Comparison of ENCODE assay signal across 8 cellular contexts in genomic region chr3:184154909-184155643, GRCh38. TPM values are rescaled to one million over a fixed set of nuclear protein-coding genes. Genes with fewer than 3 reads are reported as not detected.
DNase-seq lines count a peak whose midpoint lies in the region; ATAC-seq and TF ChIP-seq lines count a peak whose summit lies in the region.

DVL3 (plus strand) TSS chr3:184155377; CDS start chr3:184155636, 259 bp downstream.

- no peak within 1 kb of the TSS for H4K5ac ChIP-seq in mesendoderm (ENCODE audit: low read length)

- H3K27me3 ChIP-seq in BJ (ENCODE audit: control insufficient read depth, insufficient read depth, low read length) (no peaks in the 10 kb centered on the region), mesendoderm (ENCODE audit: insufficient read depth, low read length, poor library complexity) (no peaks in the 10 kb centered on the region), stomach (no peaks in the 10 kb centered on the region)

- H2BK15ac ChIP-seq in mesendoderm (replicated peaks; ENCODE audit: low read depth): no peak within 1 kb of the TSS

- H3K36me3 ChIP-seq in BJ (ENCODE audit: control insufficient read depth, insufficient read depth, low read length): no peaks in the 10 kb centered on the region
- no peaks in the 10 kb centered on the region for H3K36me3 ChIP-seq in mesendoderm (ENCODE audit: control insufficient read depth, insufficient read depth, low read length)
- H3K36me3 ChIP-seq in stomach: no peaks in the 10 kb centered on the region

- H3K27ac ChIP-seq in mesendoderm (ENCODE audit: low read depth, low read length) (peak within 1 kb of the TSS; percentile 96), stomach (peak within 1 kb of the TSS; percentile 78 to 95 (median 91))

- H3K56ac ChIP-seq in mesendoderm (ENCODE audit: low read length): peak within 1 kb of the TSS; percentile 99

- no peak within 1 kb of the TSS for H4K8ac ChIP-seq in mesendoderm (ENCODE audit: low read depth, low read length)

- H3K9ac ChIP-seq in mesendoderm (ENCODE audit: low read length): peak within 1 kb of the TSS; percentile 97

- no peak within 1 kb of the TSS for H2AK5ac ChIP-seq in mesendoderm (ENCODE audit: low read length)

- peak within 1 kb of the TSS; percentile 92 for H3K18ac ChIP-seq in mesendoderm (ENCODE audit: low read length)

- H3K9me3 ChIP-seq in stomach: no peaks in the 10 kb centered on the region

- no peak for TF ChIP-seq CTCF in BJ (IDR thresholded peaks at IDR 0.05; ENCODE audit: insufficient read depth, low read depth, low read length)
- no peak for TF ChIP-seq CTCF in stomach (IDR thresholded peaks at IDR 0.05)

- H3K23ac ChIP-seq in mesendoderm (ENCODE audit: low read length): peak within 1 kb of the TSS; percentile 29

- peaks cover 5% of the 10 kb centered on the region for H3K79me1 ChIP-seq in mesendoderm (ENCODE audit: low read length)

- peak within 1 kb of the TSS; percentile 80 for H2BK5ac ChIP-seq in mesendoderm (ENCODE audit: low read length)

- CTCF ChIA-PET in BJ (lab: Yijun Ruan, JAX): no interaction called here

- intact Hi-C loops in stomach (cut with DNase I; ENCODE audit: low total_unique reads): no loop called here

- peak within 1 kb of the TSS; percentile 74 for H3K4ac ChIP-seq in mesendoderm (ENCODE audit: low read depth, low read length)

- H3K4me1 ChIP-seq in mesendoderm (ENCODE audit: control insufficient read depth, low read depth, low read length): no peaks in the 10 kb centered on the region
- peaks cover 34 to 63% (median 50%) of the 10 kb centered on the region in 4 donors for H3K4me1 ChIP-seq in stomach

- TF ChIP-seq POLR2A in stomach (IDR thresholded peaks at IDR 0.05): no peak

- peak within 1 kb of the TSS; percentile 88 for H3K4me2 ChIP-seq in mesendoderm (ENCODE audit: low read length)

- no CpG with 5 or more reads among the region's 84 CpGs for WGBS in mesendoderm (ENCODE audit: extremely low coverage, insufficient coverage, low lambda C conversion rate)
- WGBS in stomach, 5 donors: 1 to 4% (median 2%) methylated on average over 23 to 84 of the region's 84 CpGs

- no peak for TF ChIP-seq EP300 in stomach (IDR thresholded peaks at IDR 0.05)

- no peak for DNase-seq in BJ (ENCODE audit: low read depth)
- DNase-seq in NCI-H446 treated with DMSO at 0.1 percent for 48 hours (lab: John Stamatoyannopoulos, UW): peak; percentile 35
- DNase-seq in activated CD8-positive, alpha-beta memory T cell treated with anti-CD3 and anti-CD28 coated beads, Interleukin-2, amount 50 U/mL, for 4 hours: peak; percentile 41
- peak; percentile 75 for DNase-seq in epidermal melanocyte (ENCODE audit: insufficient read length, low spot score)
- DNase-seq in mesendoderm: peak; percentile 77
- DNase-seq in stomach: peak; percentile 75

- H3K79me2 ChIP-seq in mesendoderm (ENCODE audit: control insufficient read depth, insufficient read depth, low read length): peaks cover 31% of the 10 kb centered on the region

- POLR2A ChIA-PET in BJ (lab: Charles Lee): no interaction called here

- ATAC-seq in GM18907 (IDR thresholded peaks at IDR 0.05; ENCODE audit: unreplicated experiment): peak; percentile 79
- ATAC-seq in HG03095 (IDR thresholded peaks at IDR 0.05; ENCODE audit: unreplicated experiment): peak; percentile 80

- peak within 1 kb of the TSS; percentile 90 for H3K4me3 ChIP-seq in BJ (ENCODE audit: low read depth, low read length)
- H3K4me3 ChIP-seq in mesendoderm (ENCODE audit: low read length): peak within 1 kb of the TSS; percentile 97
- peak within 1 kb of the TSS; percentile 61 to 95 (median 78) for H3K4me3 ChIP-seq in stomach

- H2BK120ac ChIP-seq in mesendoderm (ENCODE audit: low read depth, low read length): no peak within 1 kb of the TSS

RNA-seq across cellular contexts. Expression of gene DVL3, which starts in this region (rescaled TPM):
- polyA plus RNA-seq in BJ (2011; rRNA removed) (24.4 and 33.9 TPM in 2 replicates), stomach (10 to 100 TPM; 21.2 to 26.4 (median 25.8) TPM)
- polyA minus RNA-seq in BJ (2011; rRNA and poly(A)+ RNA removed): 52.9 and 59.4 TPM in 2 replicates
- 43.7 TPM for polyA plus RNA-seq in mesendoderm (2013, experiment 1 of 2)
- 44.0 TPM for polyA plus RNA-seq in mesendoderm (2013, experiment 2 of 2)
- 100 to 1,000 TPM in 1 of 5 donors, 10 to 100 TPM in 4; 27.9 to 107 (median 55.4) TPM for total RNA-seq in stomach
